Comparison of ENCODE assay signal across 8 cellular contexts in genomic region chr2:55133467-55134315, GRCh38.
DNase-seq lines count a peak whose midpoint lies in the region; ATAC-seq and TF ChIP-seq lines count a peak whose summit lies in the region.

No MANE protein-coding gene starts in this region.

- H3K27me3 ChIP-seq in lung (ENCODE audit: control insufficient read depth, insufficient read depth), result no peaks in the 10 kb centered on the region

- H3K27me3 Mint-ChIP-seq in dendritic cell treated with granulocyte-macrophage colony-stimulating factor and Interleukin-4, amounts not matched to agents 40 ng/mL and 50 ng/mL, for 4 days, result no peaks in the 10 kb centered on the region

- peak; percentile 67 for DNase-seq in activated CD8-positive, alpha-beta memory T cell treated with anti-CD3 and anti-CD28 coated beads for 24 hours
- DNase-seq in activated CD8-positive, alpha-beta memory T cell treated with anti-CD3 and anti-CD28 coated beads, Interleukin-2, amount 50 U/mL, for 4 hours, result no peak
- peak; percentile 37 for DNase-seq in activated CD4-positive, CD25-positive, alpha-beta regulatory T cell treated with anti-CD3 and anti-CD28 coated beads, Interleukin-2, amount 50 U/mL, for 16 hours (ENCODE audit: low read depth, low spot score)
- peak; percentile 63 for DNase-seq in lung (ENCODE audit: low spot score)
- peak; percentile 19 for DNase-seq in stimulated activated CD8-positive, alpha-beta memory T cell treated with anti-CD3 and anti-CD28 coated beads, Interleukin-15, amount 100 ng/mL, for 1 hour (ENCODE audit: low read depth)
- no peak for DNase-seq in NCI-H1092 (lab: John Stamatoyannopoulos, UW)

- no peaks in the 10 kb centered on the region for H3K36me3 Mint-ChIP-seq in dendritic cell treated with granulocyte-macrophage colony-stimulating factor and Interleukin-4, amounts not matched to agents 40 ng/mL and 50 ng/mL, for 4 days (ENCODE audit: low read depth)

- H3K4me3 ChIP-seq in lung, result peak overlapping the region; percentile 8

- peak overlapping the region in 1 of 2 donors; percentile 95 for H3K27ac ChIP-seq in lung (ENCODE audit: low read depth in 1 of 2, low read length in 1 of 2)

- H3K4me3 Mint-ChIP-seq in dendritic cell treated with granulocyte-macrophage colony-stimulating factor and Interleukin-4, amounts not matched to agents 40 ng/mL and 50 ng/mL, for 4 days, result peak overlapping the region; percentile 76

- H3K4me1 Mint-ChIP-seq in dendritic cell treated with granulocyte-macrophage colony-stimulating factor and Interleukin-4, amounts not matched to agents 40 ng/mL and 50 ng/mL, for 4 days (ENCODE audit: low read depth), result peaks cover 54% of the 10 kb centered on the region

- ATAC-seq in HG03135 (IDR thresholded peaks at IDR 0.05; ENCODE audit: unreplicated experiment) (peak; percentile 93), lung (ENCODE audit: insufficient read depth, low FRiP score) (peak; percentile 78)

- no peaks in the 10 kb centered on the region for H3K9me3 ChIP-seq in lung (ENCODE audit: control insufficient read depth in 2 of 2, insufficient read depth in 1 of 2, low read length in 1 of 2)

- 19 to 28% methylated on average over 10 of the region's 10 CpGs for WGBS in lung, 2 donors

- no peaks in the 10 kb centered on the region for H3K36me3 ChIP-seq in lung (ENCODE audit: control insufficient read depth in 2 of 2, insufficient read depth in 2 of 2, low read length in 2 of 2)

- H3K27ac Mint-ChIP-seq in dendritic cell treated with granulocyte-macrophage colony-stimulating factor and Interleukin-4, amounts not matched to agents 40 ng/mL and 50 ng/mL, for 4 days, result peak overlapping the region; percentile 85

- no peak for TF ChIP-seq CTCF in lung (IDR thresholded peaks at IDR 0.05; ENCODE audit: control extremely low read depth, extremely low read depth)

- H3K9me3 Mint-ChIP-seq in dendritic cell treated with granulocyte-macrophage colony-stimulating factor and Interleukin-4, amounts not matched to agents 40 ng/mL and 50 ng/mL, for 4 days, result no peaks in the 10 kb centered on the region

- intact Hi-C loops in dendritic cell treated with granulocyte-macrophage colony-stimulating factor and Interleukin-4, amounts not matched to agents 40 ng/mL and 50 ng/mL, for 4 days (cut with micrococcal nuclease), result loop anchor here (1.0 to 5.0 kb wide), 3 partner anchors 21 to 82 kb away; no protein-coding TSS in a partner anchor

- peaks cover 6 to 13% of the 10 kb centered on the region in 2 donors for H3K4me1 ChIP-seq in lung (ENCODE audit: control insufficient read depth in 2 of 2, insufficient read depth in 2 of 2, low read length in 2 of 2)

Comparison
In these comparisons a context has a peak if more than half of its experiments do, and no peak if none do; other contexts are left out.
1. DNase-seq: peak in activated CD8-positive, alpha-beta memory T cell treated with anti-CD3 and anti-CD28 coated beads for 24 hours (single experiment), activated CD4-positive, CD25-positive, alpha-beta regulatory T cell treated with anti-CD3 and anti-CD28 coated beads, Interleukin-2, amount 50 U/mL, for 16 hours (single experiment), lung (single experiment) and stimulated activated CD8-positive, alpha-beta memory T cell treated with anti-CD3 and anti-CD28 coated beads, Interleukin-15, amount 100 ng/mL, for 1 hour (single experiment); none in activated CD8-positive, alpha-beta memory T cell treated with anti-CD3 and anti-CD28 coated beads, Interleukin-2, amount 50 U/mL, for 4 hours (single experiment) and NCI-H1092 (single experiment).